Comparison of ENCODE assay signal across 1 cellular context in genomic region chr15:101463265-101463664, GRCh38.
TF ChIP-seq lines count a peak whose summit lies in the region.

No MANE protein-coding gene starts in this region.

TF ChIP-seq in GM23338, 12 proteins besides CTCF, POLR2A, EP300 and RAD21 (continued from another document):
- TF ChIP-seq ZNF462 (CRISPR knock-in tag; IDR thresholded peaks at IDR 0.05) (no peak), POLR2AphosphoS5 (IDR thresholded peaks at IDR 0.05; ENCODE audit: low read depth) (no peak), CREB1 (CRISPR knock-in tag; IDR thresholded peaks at IDR 0.05; ENCODE audit: low read depth) (no peak), EZH2 (IDR thresholded peaks at IDR 0.05; ENCODE audit: low read depth, unreplicated experiment) (no peak), JUNB (IDR thresholded peaks at IDR 0.05; ENCODE audit: unreplicated experiment) (no peak)
